ENCODE assay signal across 8 cellular contexts in genomic region chr10:97445722-97446639, GRCh38. TPM values are rescaled to one million over a fixed set of nuclear protein-coding genes. Genes with fewer than 3 reads are reported as not detected.
DNase-seq lines count a peak whose midpoint lies in the region; ATAC-seq and TF ChIP-seq lines count a peak whose summit lies in the region.

EXOSC1 (minus strand) TSS chr10:97446006; CDS start chr10:97445985, 21 bp downstream.
ZDHHC16 (plus strand) TSS chr10:97446175; CDS start chr10:97451676, 5,501 bp downstream.

- DNase-seq in GM10248 (ENCODE audit: extremely low spot score), result peak; percentile 98
- peak; percentile 90 for DNase-seq in NCI-H1092 treated with DMSO at 0.1 percent for 48 hours (lab: John Stamatoyannopoulos, UW)
- peak; percentile 95 for DNase-seq in SKM-1 (lab: John Stamatoyannopoulos, UW; ENCODE audit: unreplicated experiment)
- DNase-seq in activated naive CD4-positive, alpha-beta T cell treated with anti-CD3 and anti-CD28 coated beads, Interleukin-2, amount 50 U/mL, for 72 hours (ENCODE audit: low spot score in 2 of 2), result peak; percentile 87 to 94
- DNase-seq in glomerular visceral epithelial cell (ENCODE audit: extremely low spot score), result peak; percentile 95
- peak; percentile 92 for DNase-seq in omental fat pad (ENCODE audit: low spot score)
- DNase-seq in testis, result peak; percentile 98

- H3K9me3 ChIP-seq in testis, result no peaks in the 10 kb centered on the region

- TF ChIP-seq POLR2A in testis (IDR thresholded peaks at IDR 0.05), result no peak

- no peaks in the 10 kb centered on the region for H3K27me3 ChIP-seq in testis

- WGBS in testis, 2 donors, result 0 to 1% methylated on average over 19 to 66 of the region's 66 CpGs

- intact Hi-C loops in testis (cut with DNase I; ENCODE audit: low total_unique reads), result no loop called here

- H3K4me3 ChIP-seq in testis, result peak within 1 kb of the TSS; percentile 79 to 90

- CTCF ChIA-PET in GM10248 (lab: Yijun Ruan, JAX), result interaction anchor here (1.8 kb wide), 1 partner anchor 12 kb away, joined by 5 read pairs; no protein-coding TSS in a partner anchor

- H3K27ac ChIP-seq in testis, result peak within 1 kb of the TSS; percentile 47 to 52

- no peaks in the 10 kb centered on the region for H3K36me3 ChIP-seq in testis (ENCODE audit: low read depth, missing control alignments)

- POLR2A ChIA-PET in GM10248 (lab: Yijun Ruan, JAX), result no interaction called here

- no peaks in the 10 kb centered on the region for H3K9me3 Mint-ChIP-seq in activated naive CD4-positive, alpha-beta T cell treated with anti-CD3 and anti-CD28 coated beads, Interleukin-2, amount 50 U/mL, for 72 hours

- ATAC-seq in HG02610 (IDR thresholded peaks at IDR 0.05; ENCODE audit: unreplicated experiment) (peak; percentile 91), omental fat pad (ENCODE audit: low FRiP score) (peak; percentile 98)
- peak; percentile 93 to 95 for ATAC-seq in activated naive CD4-positive, alpha-beta T cell treated with anti-CD3 and anti-CD28 coated beads, Interleukin-2, amount 50 U/mL, for 72 hours

- H3K27ac Mint-ChIP-seq in activated naive CD4-positive, alpha-beta T cell treated with anti-CD3 and anti-CD28 coated beads, Interleukin-2, amount 50 U/mL, for 72 hours, result peak within 1 kb of the TSS; percentile 91 to 96

- TF ChIP-seq CTCF in GM10248 (IDR thresholded peaks at IDR 0.05; ENCODE audit: control extremely low read depth, extremely low read depth, low read depth, missing control alignments) (peak; percentile 21), omental fat pad (IDR thresholded peaks at IDR 0.05) (no peak), testis (IDR thresholded peaks at IDR 0.05) (no peak)

- H3K4me1 ChIP-seq in testis, result peaks cover 15% of the 10 kb centered on the region

- peaks cover 29 to 35% of the 10 kb centered on the region in 2 donors for H3K36me3 Mint-ChIP-seq in activated naive CD4-positive, alpha-beta T cell treated with anti-CD3 and anti-CD28 coated beads, Interleukin-2, amount 50 U/mL, for 72 hours

RNA-seq across cellular contexts. Expression of gene EXOSC1, which starts in this region (rescaled TPM):
- total RNA-seq in activated naive CD4-positive, alpha-beta T cell treated with anti-CD3 and anti-CD28 coated beads, Interleukin-2, amount 50 U/mL, for 72 hours, result 10 to 100 TPM; 41.3 to 58.0 TPM
- total RNA-seq in omental fat pad (10 to 100 TPM; 17.4 to 25.9 (median 21.3) TPM), testis (10 to 100 TPM; 24.5 to 27.9 TPM)
- polyA plus RNA-seq in testis (ENCODE audit: insufficient read depth, low read depth, low replicate concordance), result 31.4 TPM

RNA-seq across cellular contexts. Expression of gene ZDHHC16, which starts in this region (rescaled TPM):
- total RNA-seq in activated naive CD4-positive, alpha-beta T cell treated with anti-CD3 and anti-CD28 coated beads, Interleukin-2, amount 50 U/mL, for 72 hours, result 10 to 100 TPM; 25.4 to 45.0 TPM
- total RNA-seq in omental fat pad (10 to 100 TPM; 27.7 to 43.5 (median 34.4) TPM), testis (10 to 100 TPM; 42.8 to 58.0 TPM)
- polyA plus RNA-seq in testis (ENCODE audit: insufficient read depth, low read depth, low replicate concordance), result 40.5 TPM

Comparison
In these comparisons a context has a peak if more than half of its experiments do, and no peak if none do; other contexts are left out.
1. Peak in every context shown above with its lines: DNase-seq, ATAC-seq, H3K4me3 ChIP-seq and H3K27ac ChIP-seq.